Comparison of ENCODE assay signal across 1 cellular context in genomic region chr16:721765-722481, GRCh38.
TF ChIP-seq lines count a peak whose summit lies in the region.

No MANE protein-coding gene starts in this region.

TF ChIP-seq in HCT116, 20 proteins besides CTCF, POLR2A, EP300 and RAD21 (continued from another document):
- TF ChIP-seq ZBTB33 (IDR thresholded peaks at IDR 0.05; ENCODE audit: extremely low read depth, insufficient replicate concordance, low read length) (no peak), EZH2 (IDR thresholded peaks at IDR 0.05) (no peak)
